In the genomic region with DNA sequence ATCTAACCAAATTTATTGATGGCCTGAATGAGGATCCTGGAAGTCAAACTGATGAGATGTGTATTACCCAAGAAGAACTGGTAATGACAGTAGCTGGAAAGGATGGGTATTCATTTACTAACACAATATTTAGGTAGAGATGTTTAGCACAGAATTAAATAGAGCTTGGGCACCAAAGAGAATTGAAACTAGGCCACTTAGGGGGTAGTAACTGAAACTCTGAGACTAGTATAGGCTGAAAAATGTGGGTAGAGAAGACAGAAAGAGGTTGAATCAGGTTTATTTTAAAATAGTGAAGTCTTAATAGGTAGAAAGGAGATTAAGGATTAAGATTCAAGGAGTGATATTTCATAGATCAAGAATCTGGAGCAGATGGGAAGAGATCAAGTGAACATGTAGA, we compare ENCODE assay signal across 36 cellular contexts.
DNase-seq lines count a peak whose midpoint lies in the region; ATAC-seq and TF ChIP-seq lines count a peak whose summit lies in the region.
"Had no signal": no experiment of that assay in that cellular context is flagged by ENCODE, and none has a peak within 500 bp of the region (broad histone marks: within the 10 kb centered on the region; RNA-seq: fewer than 3 reads in every experiment).

No MANE protein-coding gene starts in this region.

- H3K4me3 Mint-ChIP-seq in central memory CD8-positive, alpha-beta T cell = no peak overlapping the region
- H3K4me3 Mint-ChIP-seq: activated CD4-positive, alpha-beta memory T cell treated with anti-CD3 and anti-CD28 coated beads, Interleukin-2, amount 10 ng/mL, durations not matched to agents 7 days and 5 days; activated naive CD8-positive, alpha-beta T cell treated with anti-CD3 and anti-CD28 coated beads, Interleukin-2, amount 10 ng/mL, durations not matched to agents 7 days and 5 days; natural killer cell had no signal

- DNase-seq in GM12865 (ENCODE audit: low read depth) (peak; percentile 21), NCI-H226 (no peak), DMS 273 treated with DMSO at 0.1 percent for 48 hours (lab: John Stamatoyannopoulos, UW) (no peak)
- no peak for DNase-seq in central memory CD8-positive, alpha-beta T cell (ENCODE audit: low spot score in 2 of 2)
- DNase-seq: ACHN; activated CD4-positive, alpha-beta memory T cell treated with anti-CD3 and anti-CD28 coated beads, Interleukin-2, amount 10 ng/mL, durations not matched to agents 7 days and 5 days; activated CD4-positive, alpha-beta T cell treated with anti-CD3 and anti-CD28 coated beads for 1 hour; activated CD8-positive, alpha-beta memory T cell treated with anti-CD3 and anti-CD28 coated beads, Interleukin-2, amount 50 U/mL, for 48 hours; activated naive CD8-positive, alpha-beta T cell treated with anti-CD3 and anti-CD28 coated beads, Interleukin-2, amount 10 ng/mL, durations not matched to agents 7 days and 5 days; aorta; BE2C; colonic mucosa; DMS79; effector CD4-positive, alpha-beta T cell; kidney glomerular epithelial cell; lower lobe of right lung; mucosa of descending colon; natural killer cell; NCI-H1930; NCI-H2171 treated with DMSO at 0.1 percent for 48 hours; NCI-H510A treated with DMSO at 0.1 percent for 48 hours; nucleus accumbens; psoas muscle; SHP77; sigmoid colon; stimulated activated CD4-positive, alpha-beta T cell treated with anti-CD3 and anti-CD28 coated beads, Interleukin-12 subunit alpha, Interleukin-12 subunit beta, amount 100 ng/mL, for 4 hours; stimulated activated CD4-positive, alpha-beta T cell treated with anti-CD3 and anti-CD28 coated beads, Interleukin-4, amount 100 ng/mL, for 1 hour; thyroid gland had no signal

- no peak overlapping the region for H3K4me3 ChIP-seq in GM12865 (ENCODE audit: low read depth, low read length)
- H3K4me3 ChIP-seq: colonic mucosa, hepatocyte, K562, lower lobe of right lung, mucosa of descending colon, psoas muscle, sigmoid colon, thyroid gland, vagina had no signal

- H3K27ac Mint-ChIP-seq in central memory CD8-positive, alpha-beta T cell (ENCODE audit: low read depth) = peak overlapping the region; percentile 29
- H3K27ac Mint-ChIP-seq: activated CD4-positive, alpha-beta memory T cell treated with anti-CD3 and anti-CD28 coated beads, Interleukin-2, amount 10 ng/mL, durations not matched to agents 7 days and 5 days; activated naive CD8-positive, alpha-beta T cell treated with anti-CD3 and anti-CD28 coated beads, Interleukin-2, amount 10 ng/mL, durations not matched to agents 7 days and 5 days had no signal

- ATAC-seq in GM18907 (IDR thresholded peaks at IDR 0.05; ENCODE audit: unreplicated experiment) (peak; percentile 56), HG03460 (IDR thresholded peaks at IDR 0.05; ENCODE audit: unreplicated experiment) (peak; percentile 73), GM19397 (IDR thresholded peaks at IDR 0.05; ENCODE audit: unreplicated experiment) (no peak), HG03354 (IDR thresholded peaks at IDR 0.05; ENCODE audit: poor library complexity, severe bottlenecking, unreplicated experiment) (no peak)
- ATAC-seq in central memory CD8-positive, alpha-beta T cell (replicated peaks; ENCODE audit: extremely low read depth, poor library complexity, severe bottlenecking) = no peak
- ATAC-seq: K562, lower lobe of right lung, mucosa of descending colon, natural killer cell, Panc1, psoas muscle had no signal

- peaks cover 21% of the 10 kb centered on the region for H3K4me1 Mint-ChIP-seq in central memory CD8-positive, alpha-beta T cell

- H3K36me3 Mint-ChIP-seq in central memory CD8-positive, alpha-beta T cell (ENCODE audit: insufficient read depth) = peaks cover 10% of the 10 kb centered on the region

- H3K27me3 Mint-ChIP-seq in central memory CD8-positive, alpha-beta T cell = no peaks in the 10 kb centered on the region
- H3K27me3 Mint-ChIP-seq: activated CD4-positive, alpha-beta memory T cell treated with anti-CD3 and anti-CD28 coated beads, Interleukin-2, amount 10 ng/mL, durations not matched to agents 7 days and 5 days; activated naive CD8-positive, alpha-beta T cell treated with anti-CD3 and anti-CD28 coated beads, Interleukin-2, amount 10 ng/mL, durations not matched to agents 7 days and 5 days had no signal

- no peaks in the 10 kb centered on the region for H3K9me3 Mint-ChIP-seq in central memory CD8-positive, alpha-beta T cell
- H3K9me3 Mint-ChIP-seq: activated CD4-positive, alpha-beta memory T cell treated with anti-CD3 and anti-CD28 coated beads, Interleukin-2, amount 10 ng/mL, durations not matched to agents 7 days and 5 days; activated naive CD8-positive, alpha-beta T cell treated with anti-CD3 and anti-CD28 coated beads, Interleukin-2, amount 10 ng/mL, durations not matched to agents 7 days and 5 days; natural killer cell had no signal

- no peak for TF ChIP-seq CTCF in GM12865 (IDR thresholded peaks at IDR 0.05; ENCODE audit: insufficient read depth, low read depth, low read length, missing control alignments)

Comparison
In these comparisons a context has a peak if more than half of its experiments do, and no peak if none do; other contexts are left out.
1. ATAC-seq: peak in GM18907 (single experiment) and HG03460 (single experiment); none in central memory CD8-positive, alpha-beta T cell (single experiment), GM19397 (single experiment) and HG03354 (single experiment).